12 cellular contexts compared by ENCODE assay signal in genomic region chr10:61835909-61836232, GRCh38.
DNase-seq lines count a peak whose midpoint lies in the region; ATAC-seq and TF ChIP-seq lines count a peak whose summit lies in the region.
"Had no signal": no experiment of that assay in that cellular context is flagged by ENCODE, and none has a peak within 500 bp of the region (broad histone marks: within the 10 kb centered on the region; RNA-seq: fewer than 3 reads in every experiment).

No MANE protein-coding gene starts in this region.

- no peaks in the 10 kb centered on the region for H3K27me3 Mint-ChIP-seq in natural killer cell treated with Interleukin-12 subunit alpha and Interleukin-12 subunit beta and Interleukin-15 and Interleukin-18, amount 100 ng/mL, for 72 hours
- H3K27me3 Mint-ChIP-seq in natural killer cell (ENCODE audit: low read depth in 2 of 2) = no peaks in the 10 kb centered on the region
- H3K27me3 Mint-ChIP-seq in mesothelial cell of epicardium (ENCODE audit: low read depth) = no peaks in the 10 kb centered on the region
- no peaks in the 10 kb centered on the region for H3K27me3 Mint-ChIP-seq in effector memory CD8-positive, alpha-beta T cell
- H3K27me3 Mint-ChIP-seq: activated naive CD8-positive, alpha-beta T cell; B cell had no signal

- H3K9me3 ChIP-seq in vagina = no peaks in the 10 kb centered on the region

- peak overlapping the region; percentile 8 for H3K4me3 Mint-ChIP-seq in natural killer cell treated with Interleukin-12 subunit alpha and Interleukin-12 subunit beta and Interleukin-15 and Interleukin-18, amount 100 ng/mL, for 72 hours
- H3K4me3 Mint-ChIP-seq in natural killer cell (no peak overlapping the region), mesothelial cell of epicardium (no peak overlapping the region)
- no peak overlapping the region for H3K4me3 Mint-ChIP-seq in effector memory CD8-positive, alpha-beta T cell
- H3K4me3 Mint-ChIP-seq: activated naive CD8-positive, alpha-beta T cell; B cell had no signal

- H3K4me3 ChIP-seq in coronary artery (peak overlapping the region; percentile 0), vagina (no peak overlapping the region)

- intact Hi-C loops in natural killer cell (cut with micrococcal nuclease) = loop anchor here (2.0 to 5.0 kb wide), 2 partner anchors 695 to 1019 kb away; no protein-coding TSS in a partner anchor
- intact Hi-C loops in vagina (cut with DNase I) = no loop called here

- H3K4me1 ChIP-seq in vagina = peaks cover 39% of the 10 kb centered on the region

- no peak for DNase-seq in natural killer cell treated with Interleukin-12 subunit alpha and Interleukin-12 subunit beta and Interleukin-15 and Interleukin-18, amount 100 ng/mL, for 72 hours (ENCODE audit: low spot score)
- DNase-seq in natural killer cell (no peak), coronary artery (ENCODE audit: low spot score) (no peak), mesothelial cell of epicardium (ENCODE audit: low spot score in 2 of 2, unreplicated experiment in 2 of 2) (no peak), vagina (ENCODE audit: extremely low spot score in 2 of 2) (no peak), GM10266 (ENCODE audit: extremely low spot score) (no peak)
- DNase-seq in effector memory CD8-positive, alpha-beta T cell = no peak
- DNase-seq: head of caudate nucleus, Kasumi-1 had no signal

- H3K27ac Mint-ChIP-seq in natural killer cell treated with Interleukin-12 subunit alpha and Interleukin-12 subunit beta and Interleukin-15 and Interleukin-18, amount 100 ng/mL, for 72 hours = peak overlapping the region in 1 of 2 donors; percentile 14
- H3K27ac Mint-ChIP-seq in natural killer cell (no peak overlapping the region), mesothelial cell of epicardium (peak overlapping the region; percentile 96)
- no peak overlapping the region for H3K27ac Mint-ChIP-seq in effector memory CD8-positive, alpha-beta T cell
- H3K27ac Mint-ChIP-seq: activated naive CD8-positive, alpha-beta T cell; B cell had no signal

- H3K9me3 Mint-ChIP-seq in natural killer cell treated with Interleukin-12 subunit alpha and Interleukin-12 subunit beta and Interleukin-15 and Interleukin-18, amount 100 ng/mL, for 72 hours = no peaks in the 10 kb centered on the region
- H3K9me3 Mint-ChIP-seq in natural killer cell = no peaks in the 10 kb centered on the region
- H3K9me3 Mint-ChIP-seq in mesothelial cell of epicardium = no peaks in the 10 kb centered on the region
- H3K9me3 Mint-ChIP-seq in effector memory CD8-positive, alpha-beta T cell = no peaks in the 10 kb centered on the region

- H3K27ac ChIP-seq in coronary artery = peak overlapping the region; percentile 19 to 52
- H3K27ac ChIP-seq in vagina = peak overlapping the region; percentile 43

- TF ChIP-seq POLR2A in vagina (IDR thresholded peaks at IDR 0.05) = no peak

- ATAC-seq in natural killer cell treated with Interleukin-12 subunit alpha and Interleukin-12 subunit beta and Interleukin-15 and Interleukin-18, amount 100 ng/mL, for 72 hours = no peak
- ATAC-seq in natural killer cell (no peak), GM18907 (IDR thresholded peaks at IDR 0.05; ENCODE audit: unreplicated experiment) (no peak)
- ATAC-seq in effector memory CD8-positive, alpha-beta T cell (replicated peaks) = no peak

- H3K4me1 Mint-ChIP-seq in natural killer cell treated with Interleukin-12 subunit alpha and Interleukin-12 subunit beta and Interleukin-15 and Interleukin-18, amount 100 ng/mL, for 72 hours (ENCODE audit: low read depth in 2 of 2) = peaks cover 3 to 6% of the 10 kb centered on the region in 2 donors
- H3K4me1 Mint-ChIP-seq in natural killer cell (no peaks in the 10 kb centered on the region), mesothelial cell of epicardium (peaks cover 54% of the 10 kb centered on the region)
- H3K4me1 Mint-ChIP-seq in effector memory CD8-positive, alpha-beta T cell (ENCODE audit: low read depth in 2 of 2) = no peaks in the 10 kb centered on the region

- H3K36me3 ChIP-seq in vagina = no peaks in the 10 kb centered on the region

- no peak for TF ChIP-seq CTCF in natural killer cell (IDR thresholded peaks at IDR 0.05)
- no peak for TF ChIP-seq CTCF in coronary artery (IDR thresholded peaks at IDR 0.05)
- TF ChIP-seq CTCF in mesothelial cell of epicardium (IDR thresholded peaks at IDR 0.05; ENCODE audit: unreplicated experiment) = no peak
- TF ChIP-seq CTCF in vagina (IDR thresholded peaks at IDR 0.05) = no peak
- TF ChIP-seq CTCF in GM10266 (IDR thresholded peaks at IDR 0.05; ENCODE audit: control insufficient read depth, insufficient read depth, low read depth, missing control alignments) = no peak

- H3K36me3 Mint-ChIP-seq in natural killer cell treated with Interleukin-12 subunit alpha and Interleukin-12 subunit beta and Interleukin-15 and Interleukin-18, amount 100 ng/mL, for 72 hours = no peaks in the 10 kb centered on the region
- H3K36me3 Mint-ChIP-seq in natural killer cell = no peaks in the 10 kb centered on the region
- H3K36me3 Mint-ChIP-seq in mesothelial cell of epicardium = no peaks in the 10 kb centered on the region
- no peaks in the 10 kb centered on the region for H3K36me3 Mint-ChIP-seq in effector memory CD8-positive, alpha-beta T cell (ENCODE audit: insufficient read depth)
- H3K36me3 Mint-ChIP-seq: activated naive CD8-positive, alpha-beta T cell had no signal

- no peaks in the 10 kb centered on the region for H3K27me3 ChIP-seq in vagina
